ENCODE assay signal across 18 cellular contexts in genomic region chr1:233290609-233291008, GRCh38. TPM values are rescaled to one million over a fixed set of nuclear protein-coding genes. Genes with fewer than 3 reads are reported as not detected.
DNase-seq lines count a peak whose midpoint lies in the region; ATAC-seq and TF ChIP-seq lines count a peak whose summit lies in the region.
"Had no signal": no experiment of that assay in that cellular context is flagged by ENCODE, and none has a peak within 500 bp of the region (broad histone marks: within the 10 kb centered on the region; RNA-seq: fewer than 3 reads in every experiment).

No MANE protein-coding gene starts in this region.

- in situ Hi-C loops in mammary epithelial cell (cut with MboI; ENCODE audit: low sequenced_read_pairs in 2 of 2), result no loop called here

- dilution Hi-C loops in mammary epithelial cell (cut with HindIII; ENCODE audit: low sequenced_read_pairs), result no loop called here

- intact Hi-C loops in MCF 10A (cut with micrococcal nuclease) (loop anchor here (5.0 kb wide), 1 partner anchor 658 kb away; the partner anchor contains the start of gene SIPA1L2), mammary epithelial cell (cut with micrococcal nuclease) (no loop called here), psoas muscle (cut with DNase I) (no loop called here)
- intact Hi-C loops in dendritic cell treated with granulocyte-macrophage colony-stimulating factor and Interleukin-4, amounts not matched to agents 40 ng/mL and 50 ng/mL, for 4 days (cut with micrococcal nuclease), result no loop called here
- intact Hi-C loops in naive thymus-derived CD4-positive, alpha-beta T cell (cut with micrococcal nuclease), result no loop called here

- H3K36me3 ChIP-seq in mammary epithelial cell (ENCODE audit: insufficient read depth, low read length), result peaks cover 7% of the 10 kb centered on the region
- no peaks in the 10 kb centered on the region for H3K36me3 ChIP-seq in naive thymus-derived CD4-positive, alpha-beta T cell (ENCODE audit: control insufficient read depth in 2 of 3, insufficient read depth in 3 of 3, low read length in 3 of 3)
- no peaks in the 10 kb centered on the region for H3K36me3 ChIP-seq in psoas muscle (ENCODE audit: insufficient read depth in 1 of 2, low read depth in 1 of 2)

- no peaks in the 10 kb centered on the region for H3K9me3 Mint-ChIP-seq in MCF 10A (ENCODE audit: unreplicated experiment)
- H3K9me3 Mint-ChIP-seq in dendritic cell treated with granulocyte-macrophage colony-stimulating factor and Interleukin-4, amounts not matched to agents 40 ng/mL and 50 ng/mL, for 4 days, result no peaks in the 10 kb centered on the region
- H3K9me3 Mint-ChIP-seq in activated naive CD4-positive, alpha-beta T cell treated with anti-CD3 and anti-CD28 coated beads, Interleukin-2, amount 10 ng/mL, durations not matched to agents 7 days and 5 days, result no peaks in the 10 kb centered on the region
- peaks cover 0 to 2% (median 0%) of the 10 kb centered on the region in 11 donors for H3K9me3 Mint-ChIP-seq in naive thymus-derived CD4-positive, alpha-beta T cell
- H3K9me3 Mint-ChIP-seq: CD4-positive, alpha-beta T cell had no signal

- no peaks in the 10 kb centered on the region for H3K27me3 ChIP-seq in mammary epithelial cell (ENCODE audit: insufficient read depth, low read length)
- no peaks in the 10 kb centered on the region for H3K27me3 ChIP-seq in naive thymus-derived CD4-positive, alpha-beta T cell (ENCODE audit: control insufficient read depth in 2 of 2, insufficient read depth in 2 of 2, low read length in 2 of 2)
- peaks cover 0 to 17% (median 6%) of the 10 kb centered on the region in 3 donors for H3K27me3 ChIP-seq in psoas muscle (ENCODE audit: insufficient read depth in 3 of 3, low read length in 2 of 3)

- CTCF ChIA-PET in MCF 10A (lab: Yijun Ruan, JAX), result interaction anchor here (0.6 to 1.2 kb wide), 4 partner anchors 11 to 663 kb away, joined by 3 read pairs; no protein-coding TSS in a partner anchor
- CTCF ChIA-PET in mammary epithelial cell (lab: Charles Lee; ENCODE audit: low non-redundant PET), result no interaction called here
- CTCF ChIA-PET in activated naive CD4-positive, alpha-beta T cell treated with anti-CD3 and anti-CD28 coated beads, Interleukin-2, amount 10 ng/mL, durations not matched to agents 7 days and 5 days (lab: Charles Lee), result no interaction called here
- CTCF ChIA-PET in naive thymus-derived CD4-positive, alpha-beta T cell (lab: Charles Lee), result no interaction called here

- peaks cover 25% of the 10 kb centered on the region for H3K4me1 Mint-ChIP-seq in MCF 10A (ENCODE audit: insufficient read depth, unreplicated experiment)
- H3K4me1 Mint-ChIP-seq in dendritic cell treated with granulocyte-macrophage colony-stimulating factor and Interleukin-4, amounts not matched to agents 40 ng/mL and 50 ng/mL, for 4 days (ENCODE audit: low read depth), result peaks cover 44% of the 10 kb centered on the region
- H3K4me1 Mint-ChIP-seq in activated naive CD4-positive, alpha-beta T cell treated with anti-CD3 and anti-CD28 coated beads, Interleukin-2, amount 10 ng/mL, durations not matched to agents 7 days and 5 days, result peaks cover 30% of the 10 kb centered on the region
- peaks cover 11 to 30% (median 24%) of the 10 kb centered on the region in 7 donors for H3K4me1 Mint-ChIP-seq in naive thymus-derived CD4-positive, alpha-beta T cell

- no peak overlapping the region for H3K4me3 Mint-ChIP-seq in MCF 10A (ENCODE audit: unreplicated experiment)
- peak overlapping the region; percentile 55 for H3K4me3 Mint-ChIP-seq in dendritic cell treated with granulocyte-macrophage colony-stimulating factor and Interleukin-4, amounts not matched to agents 40 ng/mL and 50 ng/mL, for 4 days
- no peak overlapping the region for H3K4me3 Mint-ChIP-seq in activated naive CD4-positive, alpha-beta T cell treated with anti-CD3 and anti-CD28 coated beads, Interleukin-2, amount 10 ng/mL, durations not matched to agents 7 days and 5 days
- H3K4me3 Mint-ChIP-seq in naive thymus-derived CD4-positive, alpha-beta T cell, result no peak overlapping the region
- H3K4me3 Mint-ChIP-seq: CD4-positive, alpha-beta T cell had no signal

- peaks cover 95% of the 10 kb centered on the region for H3K79me2 ChIP-seq in mammary epithelial cell (ENCODE audit: insufficient read depth, low read length)

- H3K4me3 ChIP-seq in mammary epithelial cell (replicated peaks in 1 of 3; ENCODE audit: insufficient read depth in 1 of 3, low read depth in 2 of 3, low read length in 3 of 3) (no peak overlapping the region), psoas muscle (no peak overlapping the region)
- H3K4me3 ChIP-seq in naive thymus-derived CD4-positive, alpha-beta T cell (ENCODE audit: low read length), result no peak overlapping the region
- H3K4me3 ChIP-seq: GM23248 had no signal

- ATAC-seq in naive thymus-derived CD4-positive, alpha-beta T cell, result no peak
- no peak for ATAC-seq in psoas muscle
- ATAC-seq: HepG2, SK-N-SH treated with all-trans-retinoic acid at 6 μM for 48 hours had no signal

- DNase-seq in MCF 10A (ENCODE audit: unreplicated experiment), result no peak
- no peak for DNase-seq in mammary epithelial cell
- DNase-seq in MV-4-11 (lab: John Stamatoyannopoulos, UW), result peak; percentile 58
- DNase-seq in activated naive CD4-positive, alpha-beta T cell treated with anti-CD3 and anti-CD28 coated beads, Interleukin-2, amount 10 ng/mL, durations not matched to agents 7 days and 5 days, result no peak
- DNase-seq in naive thymus-derived CD4-positive, alpha-beta T cell, result no peak
- no peak for DNase-seq in psoas muscle
- DNase-seq in SHP77 treated with DMSO at 0.1 percent for 48 hours (lab: John Stamatoyannopoulos, UW), result no peak
- DNase-seq: CD4-positive, alpha-beta T cell; DMS79 treated with DMSO at 0.1 percent for 48 hours; GM23248; NCI-H1436 treated with DMSO at 0.1 percent for 48 hours; NCI-H2081 treated with DMSO at 0.1 percent for 48 hours; NCI-H226; NCI-H526; NK-92 treated with Interleukin-12 subunit alpha and Interleukin-12 subunit beta, amount 100 ng/mL, for 24 hours had no signal

- TF ChIP-seq CTCF in MCF 10A (IDR thresholded peaks at IDR 0.05; ENCODE audit: unreplicated experiment), result no peak
- TF ChIP-seq CTCF in mammary epithelial cell (conservative IDR thresholded peaks at IDR 0.05 in 1 of 2, IDR thresholded peaks at IDR 0.05 in 1 of 2; ENCODE audit: extremely low read depth in 1 of 2, insufficient read depth in 1 of 2, low read depth in 1 of 2, low read length in 2 of 2), result no peak
- no peak for TF ChIP-seq CTCF in psoas muscle (IDR thresholded peaks at IDR 0.05)

- H3K9me3 ChIP-seq in mammary epithelial cell (replicated peaks; ENCODE audit: insufficient read depth, low read length) (no peaks in the 10 kb centered on the region), psoas muscle (no peaks in the 10 kb centered on the region)
- no peaks in the 10 kb centered on the region for H3K9me3 ChIP-seq in naive thymus-derived CD4-positive, alpha-beta T cell (ENCODE audit: control insufficient read depth in 2 of 3, low read length in 3 of 3)

- H3K27ac Mint-ChIP-seq in MCF 10A (ENCODE audit: low read depth, unreplicated experiment), result peak overlapping the region; percentile 87
- peak overlapping the region; percentile 84 for H3K27ac Mint-ChIP-seq in dendritic cell treated with granulocyte-macrophage colony-stimulating factor and Interleukin-4, amounts not matched to agents 40 ng/mL and 50 ng/mL, for 4 days
- H3K27ac Mint-ChIP-seq in activated naive CD4-positive, alpha-beta T cell treated with anti-CD3 and anti-CD28 coated beads, Interleukin-2, amount 10 ng/mL, durations not matched to agents 7 days and 5 days, result no peak overlapping the region
- no peak overlapping the region for H3K27ac Mint-ChIP-seq in naive thymus-derived CD4-positive, alpha-beta T cell
- H3K27ac Mint-ChIP-seq: CD4-positive, alpha-beta T cell had no signal

- WGBS in mammary epithelial cell (ENCODE audit: low coverage, missing lambda C conversion rate), result 84% methylated on average over 3 of the region's 3 CpGs
- 45 to 81% (median 61%) methylated on average over 3 of the region's 3 CpGs for WGBS in psoas muscle, 3 donors

- no peaks in the 10 kb centered on the region for H3K27me3 Mint-ChIP-seq in MCF 10A (ENCODE audit: insufficient read depth, unreplicated experiment)
- peaks cover under 1% of the 10 kb centered on the region for H3K27me3 Mint-ChIP-seq in dendritic cell treated with granulocyte-macrophage colony-stimulating factor and Interleukin-4, amounts not matched to agents 40 ng/mL and 50 ng/mL, for 4 days
- H3K27me3 Mint-ChIP-seq in activated naive CD4-positive, alpha-beta T cell treated with anti-CD3 and anti-CD28 coated beads, Interleukin-2, amount 10 ng/mL, durations not matched to agents 7 days and 5 days, result no peaks in the 10 kb centered on the region
- H3K27me3 Mint-ChIP-seq in naive thymus-derived CD4-positive, alpha-beta T cell, result no peaks in the 10 kb centered on the region
- H3K27me3 Mint-ChIP-seq: CD4-positive, alpha-beta T cell had no signal

- no peak overlapping the region for H3K9ac ChIP-seq in mammary epithelial cell (ENCODE audit: insufficient read depth, low read length)
- H3K9ac ChIP-seq: GM23248 had no signal

- H3K4me2 ChIP-seq in mammary epithelial cell (ENCODE audit: insufficient read depth, low read depth, low read length), result no peak overlapping the region

- H3K4me1 ChIP-seq in mammary epithelial cell (ENCODE audit: insufficient read depth, low read length) (peaks cover 21% of the 10 kb centered on the region), psoas muscle (no peaks in the 10 kb centered on the region)
- H3K4me1 ChIP-seq in naive thymus-derived CD4-positive, alpha-beta T cell (ENCODE audit: control insufficient read depth in 2 of 2, insufficient read depth in 2 of 2, low read length in 2 of 2), result peaks cover 4 to 7% of the 10 kb centered on the region in 2 donors

- H3K27ac ChIP-seq in mammary epithelial cell (ENCODE audit: insufficient read depth, low read depth, low read length), result no peak overlapping the region
- no peak overlapping the region for H3K27ac ChIP-seq in naive thymus-derived CD4-positive, alpha-beta T cell (ENCODE audit: low read depth, low read length)
- H3K27ac ChIP-seq in psoas muscle, result no peak overlapping the region
- H3K27ac ChIP-seq: GM23248 had no signal

- no peaks in the 10 kb centered on the region for H4K20me1 ChIP-seq in mammary epithelial cell (ENCODE audit: insufficient read depth, low read length)

- peaks cover 22% of the 10 kb centered on the region for H3K36me3 Mint-ChIP-seq in MCF 10A (ENCODE audit: insufficient read depth, unreplicated experiment)
- H3K36me3 Mint-ChIP-seq in dendritic cell treated with granulocyte-macrophage colony-stimulating factor and Interleukin-4, amounts not matched to agents 40 ng/mL and 50 ng/mL, for 4 days (ENCODE audit: low read depth), result no peaks in the 10 kb centered on the region
- peaks cover 34% of the 10 kb centered on the region for H3K36me3 Mint-ChIP-seq in activated naive CD4-positive, alpha-beta T cell treated with anti-CD3 and anti-CD28 coated beads, Interleukin-2, amount 10 ng/mL, durations not matched to agents 7 days and 5 days
- peaks cover 0 to 38% (median 11%) of the 10 kb centered on the region in 5 donors for H3K36me3 Mint-ChIP-seq in naive thymus-derived CD4-positive, alpha-beta T cell

- BruUV-seq in MCF 10A (replicated peaks; lab: Mats Ljungman, UMichigan), result no TSS peak
- BruUV-seq in mammary epithelial cell (replicated peaks; lab: Mats Ljungman, UMichigan), result no TSS peak

- POLR2A ChIA-PET in MCF 10A (lab: Yijun Ruan, JAX), result interaction anchor here (0.6 to 1.3 kb wide), 5 partner anchors 10 to 1294 kb away, joined by 3 to 4 read pairs (median 3); partner anchors contain the start of gene KCNK1
- POLR2A ChIA-PET in naive thymus-derived CD4-positive, alpha-beta T cell (lab: Charles Lee), result no interaction called here

- H2AFZ ChIP-seq in mammary epithelial cell (ENCODE audit: low read depth, low read length), result no peak overlapping the region
- H2AFZ ChIP-seq: GM23248 had no signal

RNA-seq across cellular contexts. Expression of gene PCNX2, which starts 4.9 kb away (rescaled TPM):
- total RNA-seq in MCF 10A (2022) (80.5 and 85.3 TPM in 2 replicates), mammary epithelial cell (10 to 100 TPM; 41.1 to 67.5 TPM), psoas muscle (1 to 10 TPM in 1 of 4 donors, under 1 TPM in 3; 0.22 to 1.1 (median 0.68) TPM)
- polyA plus RNA-seq in mammary epithelial cell (16.5 TPM), psoas muscle (under 1 TPM; 0.16 to 0.82 (median 0.21) TPM)
- polyA minus RNA-seq in mammary epithelial cell, result 94.3 TPM
- total RNA-seq in naive thymus-derived CD4-positive, alpha-beta T cell, result 10 to 100 TPM; 43.0 to 61.8 (median 46.8) TPM
- 1 to 10 TPM; 4.1 to 5.3 TPM for polyA plus RNA-seq in naive thymus-derived CD4-positive, alpha-beta T cell

RNA-seq across cellular contexts. Expression of gene MAP3K21, which starts 36.9 kb away (rescaled TPM):
- total RNA-seq in MCF 10A (2022), result 20.3 and 24.2 TPM in 2 replicates
- total RNA-seq in mammary epithelial cell, result 1 to 10 TPM; 6.3 to 8.5 TPM
- polyA plus RNA-seq in mammary epithelial cell, result 6.8 TPM
- 11.5 TPM for polyA minus RNA-seq in mammary epithelial cell
- 1 to 10 TPM in 1 of 5 experiments, under 1 TPM in 4; 0.65 to 1.0 (median 0.91) TPM for total RNA-seq in naive thymus-derived CD4-positive, alpha-beta T cell
- polyA plus RNA-seq in naive thymus-derived CD4-positive, alpha-beta T cell, result under 1 TPM; 0.12 to 0.47 TPM
- total RNA-seq in psoas muscle, result under 1 TPM; 0.11 to 0.49 (median 0.18) TPM
- polyA plus RNA-seq in psoas muscle, result under 1 TPM; 0.04 to 0.20 (median 0.06) TPM
- total RNA-seq: GM23248, HepG2 had no signal
- polyA plus RNA-seq: HepG2 had no signal

Comparison
In these comparisons a context has a peak if more than half of its experiments do, and no peak if none do; other contexts are left out.
1. H3K27ac Mint-ChIP-seq: peak in MCF 10A (single experiment) and dendritic cell treated with granulocyte-macrophage colony-stimulating factor and Interleukin-4, amounts not matched to agents 40 ng/mL and 50 ng/mL, for 4 days (single experiment); none in activated naive CD4-positive, alpha-beta T cell treated with anti-CD3 and anti-CD28 coated beads, Interleukin-2, amount 10 ng/mL, durations not matched to agents 7 days and 5 days (single experiment) and naive thymus-derived CD4-positive, alpha-beta T cell (0 of 9).
2. RNA of gene PCNX2, which starts 4.9 kb away (total RNA-seq): 80.5 to 85.3 TPM in MCF 10A, 41.1 to 67.5 TPM in mammary epithelial cell and 43.0 to 61.8 TPM in naive thymus-derived CD4-positive, alpha-beta T cell; 0.22 to 1.1 TPM in psoas muscle; every median in the first group is over 10 times any median in the second.